In genomic region chr1:120342231-120343073, GRCh38 we compare ENCODE assay signal across 8 cellular contexts.
DNase-seq lines count a peak whose midpoint lies in the region; ATAC-seq and TF ChIP-seq lines count a peak whose summit lies in the region.
"Not testable (repeated sequence)": the region's sequence is repeated elsewhere in the genome, so short reads cannot be mapped to it uniquely, and the experiment has no call there.

No MANE protein-coding gene starts in this region.

- not testable (repeated sequence) for H3K9me3 Mint-ChIP-seq in activated CD8-positive, alpha-beta T cell treated with anti-CD3 and anti-CD28 coated beads, Interleukin-2, amount 10 ng/mL, durations not matched to agents 7 days and 5 days (ENCODE audit: insufficient read depth)

- not testable (repeated sequence) for H3K36me3 Mint-ChIP-seq in activated CD8-positive, alpha-beta T cell treated with anti-CD3 and anti-CD28 coated beads, Interleukin-2, amount 10 ng/mL, durations not matched to agents 7 days and 5 days (ENCODE audit: low read depth)

- H4K20me1 ChIP-seq in PC-3 (ENCODE audit: low read length), result not testable (repeated sequence)

- not testable (repeated sequence) for H3K79me2 ChIP-seq in PC-3 (ENCODE audit: low read length)

- H3K27me3 Mint-ChIP-seq in activated CD8-positive, alpha-beta T cell treated with anti-CD3 and anti-CD28 coated beads, Interleukin-2, amount 10 ng/mL, durations not matched to agents 7 days and 5 days (ENCODE audit: low read depth), result not testable (repeated sequence)

- intact Hi-C loops in PC-3 (cut with micrococcal nuclease); lower lobe of right lung (cut with DNase I): not testable (repeated sequence)

- 8 to 10% methylated on average over 9 to 10 of the region's 44 CpGs for WGBS in upper lobe of left lung, 2 donors

- DNase-seq in PC-3 (peak; percentile 1), astrocyte of the hippocampus (ENCODE audit: low read depth, low spot score) (peak; percentile 0), lower lobe of right lung (peak; percentile 38), upper lobe of left lung (peak; percentile 21 to 46)
- DNase-seq in activated CD8-positive, alpha-beta T cell treated with anti-CD3 and anti-CD28 coated beads, Interleukin-2, amount 10 ng/mL, durations not matched to agents 7 days and 5 days, result peak; percentile 24
- DNase-seq in fibroblast of pulmonary artery (ENCODE audit: low read depth), result not testable (repeated sequence)

- H3K4me1 Mint-ChIP-seq in activated CD8-positive, alpha-beta T cell treated with anti-CD3 and anti-CD28 coated beads, Interleukin-2, amount 10 ng/mL, durations not matched to agents 7 days and 5 days (ENCODE audit: low read depth), result not testable (repeated sequence)

- peak overlapping the region; percentile 33; the same call in 1 of the 2 replicates for H3K9ac ChIP-seq in ES-I3 (ENCODE audit: low read depth, low read length)
- H3K9ac ChIP-seq in PC-3 (ENCODE audit: low read length); rectal smooth muscle tissue (ENCODE audit: low read length): not testable (repeated sequence)

- not testable (repeated sequence) for H3K36me3 ChIP-seq in ES-I3 (ENCODE audit: insufficient read depth, low read length); PC-3 (ENCODE audit: low read depth, low read length); lower lobe of right lung; rectal smooth muscle tissue (ENCODE audit: control insufficient read depth, insufficient read depth, low read length); upper lobe of left lung

- H3K27ac ChIP-seq in PC-3 (ENCODE audit: low read length); rectal smooth muscle tissue (ENCODE audit: low read depth, low read length): not testable (repeated sequence)
- peak overlapping the region; percentile 24 for H3K27ac ChIP-seq in lower lobe of right lung
- peak overlapping the region; percentile 17 to 86 (median 52) for H3K27ac ChIP-seq in upper lobe of left lung

- not testable (repeated sequence) for TF ChIP-seq CTCF in PC-3 (conservative IDR thresholded peaks at IDR 0.05; ENCODE audit: low read depth, low read length); fibroblast of pulmonary artery (IDR thresholded peaks at IDR 0.05; ENCODE audit: low read length, missing control alignments); lower lobe of right lung (IDR thresholded peaks at IDR 0.05); upper lobe of left lung (IDR thresholded peaks at IDR 0.05)

- not testable (repeated sequence) for TF ChIP-seq EP300 in upper lobe of left lung (IDR thresholded peaks at IDR 0.05)

- ATAC-seq in PC-3; activated CD8-positive, alpha-beta T cell treated with anti-CD3 and anti-CD28 coated beads, Interleukin-2, amount 10 ng/mL, durations not matched to agents 7 days and 5 days; lower lobe of right lung; upper lobe of left lung (ENCODE audit: low FRiP score in 2 of 2): not testable (repeated sequence)

- H3K4me3 ChIP-seq in PC-3 (ENCODE audit: low read length) (peak overlapping the region; percentile 43; the same call in 1 of the 2 replicates), fibroblast of pulmonary artery (replicated peaks; ENCODE audit: low read depth, low read length) (peak overlapping the region; percentile 25), lower lobe of right lung (peak overlapping the region; percentile 41), rectal smooth muscle tissue (ENCODE audit: low read length) (peak overlapping the region; percentile 46), upper lobe of left lung (peak overlapping the region in 3 of 4 donors; percentile 38 to 54 (median 44))

- peak overlapping the region; percentile 70 for H3K4me2 ChIP-seq in PC-3 (ENCODE audit: low read length)

- peak overlapping the region; percentile 25 for H3K27ac Mint-ChIP-seq in activated CD8-positive, alpha-beta T cell treated with anti-CD3 and anti-CD28 coated beads, Interleukin-2, amount 10 ng/mL, durations not matched to agents 7 days and 5 days

- H2AFZ ChIP-seq in PC-3 (ENCODE audit: low read length), result not testable (repeated sequence)

- H3K27me3 ChIP-seq in PC-3 (ENCODE audit: low read length); lower lobe of right lung (ENCODE audit: low read depth); rectal smooth muscle tissue (ENCODE audit: control insufficient read depth, insufficient read depth, low read length); upper lobe of left lung: not testable (repeated sequence)

- CTCF ChIA-PET in PC-3 (lab: Charles Lee); activated CD8-positive, alpha-beta T cell treated with anti-CD3 and anti-CD28 coated beads, Interleukin-2, amount 10 ng/mL, durations not matched to agents 7 days and 5 days (lab: Charles Lee): not testable (repeated sequence)

- H3K4me1 ChIP-seq in ES-I3 (ENCODE audit: insufficient read depth, low read length); PC-3 (ENCODE audit: insufficient read depth, low read length); lower lobe of right lung; rectal smooth muscle tissue (ENCODE audit: control insufficient read depth, insufficient read depth, low read length); upper lobe of left lung: not testable (repeated sequence)

- not testable (repeated sequence) for H3K9me2 ChIP-seq in PC-3 (replicated peaks; ENCODE audit: low read length)

- H3F3A ChIP-seq in PC-3 (ENCODE audit: low read length, unreplicated experiment), result not testable (repeated sequence)

- POLR2A ChIA-PET in PC-3 (lab: Charles Lee; ENCODE audit: unreplicated experiment); activated CD8-positive, alpha-beta T cell treated with anti-CD3 and anti-CD28 coated beads, Interleukin-2, amount 10 ng/mL, durations not matched to agents 7 days and 5 days (lab: Charles Lee): not testable (repeated sequence)

- not testable (repeated sequence) for H3K9me3 ChIP-seq in ES-I3 (ENCODE audit: control insufficient read depth, insufficient read depth, low read length); PC-3 (ENCODE audit: low read length); lower lobe of right lung; upper lobe of left lung

- peak overlapping the region; percentile 60 for H3K4me3 Mint-ChIP-seq in activated CD8-positive, alpha-beta T cell treated with anti-CD3 and anti-CD28 coated beads, Interleukin-2, amount 10 ng/mL, durations not matched to agents 7 days and 5 days

- not testable (repeated sequence) for BruUV-seq in PC-3 (replicated peaks; lab: Mats Ljungman, UMichigan)

- TF ChIP-seq POLR2A in upper lobe of left lung (IDR thresholded peaks at IDR 0.05), result not testable (repeated sequence)
